ENCODE assay signal across 23 cellular contexts in genomic region chr3:123410149-123410515, GRCh38. TPM values are rescaled to one million over a fixed set of nuclear protein-coding genes. Genes with fewer than 3 reads are reported as not detected.
DNase-seq lines count a peak whose midpoint lies in the region; ATAC-seq and TF ChIP-seq lines count a peak whose summit lies in the region.
"Had no signal": no experiment of that assay in that cellular context is flagged by ENCODE, and none has a peak within 500 bp of the region (broad histone marks: within the 10 kb centered on the region; RNA-seq: fewer than 3 reads in every experiment).

No MANE protein-coding gene starts in this region.

- H3K4me3 ChIP-seq in PC-9 = no peak overlapping the region
- H3K4me3 ChIP-seq in coronary artery = no peak overlapping the region
- H3K4me3 ChIP-seq in muscle layer of colon (ENCODE audit: low read depth in 1 of 2, low read length in 2 of 2) = no peak overlapping the region
- no peak overlapping the region for H3K4me3 ChIP-seq in thoracic aorta
- H3K4me3 ChIP-seq: smooth muscle cell, upper lobe of left lung had no signal

- H4K20me1 ChIP-seq in PC-9 (ENCODE audit: insufficient read depth) = no peaks in the 10 kb centered on the region

- intact Hi-C loops in PC-9 (cut with micrococcal nuclease; ENCODE audit: unreplicated experiment) = no loop called here

- no peaks in the 10 kb centered on the region for H3K9me2 ChIP-seq in PC-9 (ENCODE audit: insufficient read depth)

- POLR2A ChIA-PET in PC-9 (lab: Charles Lee; ENCODE audit: unreplicated experiment) = no interaction called here

- TF ChIP-seq CTCF in PC-9 (conservative IDR thresholded peaks at IDR 0.05) (no peak), coronary artery (IDR thresholded peaks at IDR 0.05) (no peak), thoracic aorta (IDR thresholded peaks at IDR 0.05) (no peak)

- CTCF ChIA-PET in PC-9 (lab: Charles Lee) = no interaction called here

- H3F3A ChIP-seq in PC-9 (ENCODE audit: insufficient read depth, low read depth) = peaks cover 6% of the 10 kb centered on the region; the same call in 1 of the 2 replicates

- no peaks in the 10 kb centered on the region for H3K27me3 ChIP-seq in PC-9 (ENCODE audit: insufficient read depth, low read depth)
- H3K27me3 ChIP-seq in muscle layer of colon (ENCODE audit: control insufficient read depth in 1 of 2, insufficient read depth in 2 of 2, low read length in 2 of 2) = no peaks in the 10 kb centered on the region
- no peaks in the 10 kb centered on the region for H3K27me3 ChIP-seq in thoracic aorta (replicated peaks; ENCODE audit: insufficient read depth)
- H3K27me3 ChIP-seq: upper lobe of left lung had no signal

- H3K4me1 ChIP-seq in PC-9 (replicated peaks; ENCODE audit: insufficient read depth) (peaks cover 28% of the 10 kb centered on the region), muscle layer of colon (ENCODE audit: insufficient read depth, low read length) (peaks cover 84% of the 10 kb centered on the region), thoracic aorta (ENCODE audit: control insufficient read depth in 1 of 2, low read depth in 2 of 2) (peaks cover 41 to 91% of the 10 kb centered on the region in 2 donors)
- H3K4me1 ChIP-seq: upper lobe of left lung had no signal

- H2AFZ ChIP-seq in PC-9 = no peak overlapping the region

- H3K9me3 ChIP-seq in PC-9 (ENCODE audit: insufficient read depth, low read depth) = no peaks in the 10 kb centered on the region
- no peaks in the 10 kb centered on the region for H3K9me3 ChIP-seq in muscle layer of colon (ENCODE audit: low read length)
- H3K9me3 ChIP-seq in thoracic aorta = no peaks in the 10 kb centered on the region
- H3K9me3 ChIP-seq: upper lobe of left lung had no signal

- no peak for ATAC-seq in thoracic aorta (ENCODE audit: insufficient number of reproducible peaks, low FRiP score, low read depth)
- no peak for ATAC-seq in GM21526 (IDR thresholded peaks at IDR 0.05; ENCODE audit: low FRiP score, unreplicated experiment)
- no peak for ATAC-seq in HG03571 (IDR thresholded peaks at IDR 0.05; ENCODE audit: unreplicated experiment)
- ATAC-seq: activated CD8-positive, alpha-beta T cell treated with anti-CD3 and anti-CD28 coated beads for 36 hours; effector memory CD8-positive, alpha-beta T cell had no signal

- H3K79me2 ChIP-seq in PC-9 (ENCODE audit: low read depth) = no peaks in the 10 kb centered on the region

- H3K36me3 ChIP-seq in PC-9 (ENCODE audit: low read depth) (no peaks in the 10 kb centered on the region), muscle layer of colon (ENCODE audit: insufficient read depth, low read length) (no peaks in the 10 kb centered on the region), thoracic aorta (no peaks in the 10 kb centered on the region)
- H3K36me3 ChIP-seq: upper lobe of left lung had no signal

- H3K9ac ChIP-seq in muscle layer of colon (ENCODE audit: low read length) = no peak overlapping the region

- H3K27ac ChIP-seq in PC-9 (no peak overlapping the region; the same call in 1 of the 2 replicates), coronary artery (peak overlapping the region; percentile 88 to 92), muscle layer of colon (ENCODE audit: low read depth, low read length) (peak overlapping the region; percentile 94), thoracic aorta (peak overlapping the region; percentile 54 to 92)
- H3K27ac ChIP-seq: upper lobe of left lung had no signal

- 0 out of 2 replicates have a peak overlapping the region, but pooled peaks have one; percentile 17 for H3K4me2 ChIP-seq in PC-9
- H3K4me2 ChIP-seq: smooth muscle cell had no signal

- DNase-seq in PC-9 (no peak), coronary artery (ENCODE audit: low spot score) (no peak), thoracic aorta (ENCODE audit: low spot score) (no peak), NK-92 (lab: John Stamatoyannopoulos, UW; ENCODE audit: unreplicated experiment) (no peak)
- DNase-seq: activated CD8-positive, alpha-beta T cell treated with anti-CD3 and anti-CD28 coated beads for 36 hours; activated naive CD4-positive, alpha-beta T cell treated with Interleukin-2 at 50 U/mL for 16 hours; activated T-cell treated with anti-CD3 and anti-CD28 coated beads, Interleukin-2, amount 50 U/mL, for 24 hours; amygdala; effector memory CD8-positive, alpha-beta T cell; immature natural killer cell; naive B cell; NCI-H2107; NCI-H524 treated with DMSO at 0.1 percent for 48 hours; stimulated activated CD4-positive, alpha-beta T cell treated with anti-CD3 and anti-CD28 coated beads, Interleukin-2, amount 100 ng/mL, for 48 hours; stimulated activated naive CD4-positive, alpha-beta T cell treated with Interleukin-2 at 50 U/mL for 16 hours; T-helper 9 cell; upper lobe of left lung had no signal

- no TSS peak for BruUV-seq in PC-9 (replicated peaks; lab: Mats Ljungman, UMichigan)

RNA-seq across cellular contexts. Expression of gene ADCY5, which starts 38.8 kb away (rescaled TPM):
- total RNA-seq in PC-9 (2021) = 0.24 TPM in 1 of 2 replicates, not detected in the other
- total RNA-seq in thoracic aorta = 100 to 1,000 TPM; 104 to 123 TPM
- total RNA-seq: activated CD8-positive, alpha-beta T cell treated with anti-CD3 and anti-CD28 coated beads for 36 hours; B cell; RPMI7951 had no signal

Comparison
In these comparisons a context has a peak if more than half of its experiments do, and no peak if none do; other contexts are left out.
1. RNA of gene ADCY5, which starts 38.8 kb away (total RNA-seq): 104 to 123 TPM in thoracic aorta; 0.24 TPM in PC-9; every median in the first group is over 10 times any median in the second.